ENCODE assay signal across 29 cellular contexts in genomic region chr14:86221755-86222154, GRCh38.
DNase-seq lines count a peak whose midpoint lies in the region; ATAC-seq, FAIRE-seq and TF ChIP-seq lines count a peak whose summit lies in the region.
"Had no signal": no experiment of that assay in that cellular context is flagged by ENCODE, and none has a peak within 500 bp of the region (broad histone marks: within the 10 kb centered on the region; RNA-seq: fewer than 3 reads in every experiment).

No MANE protein-coding gene starts in this region.

- no peak overlapping the region for H3K27ac ChIP-seq in mammary epithelial cell (ENCODE audit: insufficient read depth, low read depth, low read length)
- H3K27ac ChIP-seq in CD8-positive, alpha-beta memory T cell (ENCODE audit: low read depth, low read length), result no peak overlapping the region
- H3K27ac ChIP-seq: adrenal gland, brain microvascular endothelial cell, gastroesophageal sphincter, hepatocyte, right lobe of liver, stomach, thyroid gland had no signal

- peak; percentile 13 for DNase-seq in MCF 10A (ENCODE audit: unreplicated experiment)
- DNase-seq in mammary epithelial cell, result no peak
- peak; percentile 75 for DNase-seq in NCI-H69 (lab: John Stamatoyannopoulos, UW)
- DNase-seq in fibroblast of the conjunctiva (ENCODE audit: low read depth), result peak; percentile 3
- DNase-seq in stromal cell of bone marrow (ENCODE audit: low read depth), result peak; percentile 33
- no peak for DNase-seq in HTR-8/SVneo (ENCODE audit: insufficient read length, low spot score)
- DNase-seq in CD8-positive, alpha-beta memory T cell, result no peak
- DNase-seq: activated CD4-positive, alpha-beta T cell treated with anti-CD3 and anti-CD28 coated beads for 36 hours; activated CD8-positive, alpha-beta T cell treated with anti-CD3 and anti-CD28 coated beads, Interleukin-2, amount 10 ng/mL, durations not matched to agents 7 days and 5 days; activated naive CD4-positive, alpha-beta T cell treated with anti-CD3 and anti-CD28 coated beads for 36 hours; adrenal gland; brain microvascular endothelial cell; DMS153; NCI-H1105; NCI-H1930; NCI-H526 treated with DMSO at 0.1 percent for 48 hours; right lobe of liver; Right ventricle myocardium superior; stimulated activated CD4-positive, alpha-beta T cell treated with anti-CD3 and anti-CD28 coated beads, Interleukin-2, amount 100 ng/mL, for 48 hours; stomach had no signal

- H3K27me3 Mint-ChIP-seq in MCF 10A (ENCODE audit: insufficient read depth, unreplicated experiment), result no peaks in the 10 kb centered on the region
- peaks cover 0 to 4% of the 10 kb centered on the region in 2 donors for H3K27me3 Mint-ChIP-seq in CD8-positive, alpha-beta memory T cell
- H3K27me3 Mint-ChIP-seq: activated CD4-positive, alpha-beta T cell treated with anti-CD3 and anti-CD28 coated beads for 36 hours; B cell had no signal

- H3K27me3 ChIP-seq in mammary epithelial cell (ENCODE audit: insufficient read depth, low read length), result no peaks in the 10 kb centered on the region
- H3K27me3 ChIP-seq in CD8-positive, alpha-beta memory T cell (ENCODE audit: insufficient read depth, low read length, poor library complexity, severe bottlenecking), result no peaks in the 10 kb centered on the region
- H3K27me3 ChIP-seq: adrenal gland, brain microvascular endothelial cell, gastroesophageal sphincter, hepatocyte, right lobe of liver, stomach, thyroid gland had no signal

- no peaks in the 10 kb centered on the region for H3K36me3 ChIP-seq in mammary epithelial cell (ENCODE audit: insufficient read depth, low read length)
- no peaks in the 10 kb centered on the region for H3K36me3 ChIP-seq in CD8-positive, alpha-beta memory T cell (ENCODE audit: insufficient read depth, low read length)
- H3K36me3 ChIP-seq: adrenal gland, brain microvascular endothelial cell, gastroesophageal sphincter, right lobe of liver, stomach, thyroid gland had no signal

- BruUV-seq in MCF 10A (replicated peaks; lab: Mats Ljungman, UMichigan), result no TSS peak
- no TSS peak for BruUV-seq in mammary epithelial cell (replicated peaks; lab: Mats Ljungman, UMichigan)

- FAIRE-seq in HTR-8/SVneo (lab: Jason Lieb, UNC), result no peak
- FAIRE-seq: G401.6, K562 had no signal

- no peaks in the 10 kb centered on the region for H4K20me1 ChIP-seq in mammary epithelial cell (ENCODE audit: insufficient read depth, low read length)

- H3K9me3 Mint-ChIP-seq in MCF 10A (ENCODE audit: unreplicated experiment), result peaks cover 20% of the 10 kb centered on the region
- H3K9me3 Mint-ChIP-seq in CD8-positive, alpha-beta memory T cell, result peaks cover 0 to 22% (median 7%) of the 10 kb centered on the region in 5 donors
- H3K9me3 Mint-ChIP-seq: T-helper 2 cell treated with Interferon-gamma antibody and Interleukin-4, amounts not matched to agents 5 μg/mL and 100 μg/mL, for 36 hours had no signal

- CTCF ChIA-PET in MCF 10A (lab: Yijun Ruan, JAX) (no interaction called here), mammary epithelial cell (lab: Charles Lee; ENCODE audit: low non-redundant PET) (no interaction called here)
- CTCF ChIA-PET in CD8-positive, alpha-beta memory T cell (lab: Charles Lee), result no interaction called here

- H3K9ac ChIP-seq in mammary epithelial cell (ENCODE audit: insufficient read depth, low read length), result no peak overlapping the region

- no peaks in the 10 kb centered on the region for H3K4me1 ChIP-seq in mammary epithelial cell (ENCODE audit: insufficient read depth, low read length)
- no peaks in the 10 kb centered on the region for H3K4me1 ChIP-seq in CD8-positive, alpha-beta memory T cell (ENCODE audit: insufficient read depth, low read length)
- H3K4me1 ChIP-seq: adrenal gland, gastroesophageal sphincter, right lobe of liver, stomach, thyroid gland had no signal

- peaks cover 6% of the 10 kb centered on the region for H3K4me1 Mint-ChIP-seq in MCF 10A (ENCODE audit: insufficient read depth, unreplicated experiment)
- H3K4me1 Mint-ChIP-seq in CD8-positive, alpha-beta memory T cell, result no peaks in the 10 kb centered on the region
- H3K4me1 Mint-ChIP-seq: activated CD4-positive, alpha-beta T cell treated with anti-CD3 and anti-CD28 coated beads for 36 hours; B cell had no signal

- dilution Hi-C loops in mammary epithelial cell (cut with HindIII; ENCODE audit: low sequenced_read_pairs), result no loop called here

- H3K4me3 Mint-ChIP-seq in MCF 10A (ENCODE audit: unreplicated experiment), result no peak overlapping the region
- no peak overlapping the region for H3K4me3 Mint-ChIP-seq in CD8-positive, alpha-beta memory T cell
- H3K4me3 Mint-ChIP-seq: activated CD4-positive, alpha-beta T cell treated with anti-CD3 and anti-CD28 coated beads for 36 hours; activated CD8-positive, alpha-beta T cell treated with anti-CD3 and anti-CD28 coated beads, Interleukin-2, amount 10 ng/mL, durations not matched to agents 7 days and 5 days; activated naive CD4-positive, alpha-beta T cell treated with anti-CD3 and anti-CD28 coated beads for 36 hours; B cell; T-helper 2 cell treated with Interferon-gamma antibody and Interleukin-4, amounts not matched to agents 5 μg/mL and 100 μg/mL, for 36 hours had no signal

- WGBS in mammary epithelial cell (ENCODE audit: low coverage, missing lambda C conversion rate), result 7% methylated on average over 3 of the region's 3 CpGs

- H3K4me3 ChIP-seq in mammary epithelial cell (replicated peaks in 1 of 3; ENCODE audit: insufficient read depth in 1 of 3, low read depth in 2 of 3, low read length in 3 of 3), result no peak overlapping the region
- no peak overlapping the region for H3K4me3 ChIP-seq in CD8-positive, alpha-beta memory T cell (ENCODE audit: low read length)
- H3K4me3 ChIP-seq: adrenal gland, gastroesophageal sphincter, hepatocyte, K562, right lobe of liver, stomach, thyroid gland had no signal

- intact Hi-C loops in MCF 10A (cut with micrococcal nuclease) (no loop called here), mammary epithelial cell (cut with micrococcal nuclease) (no loop called here)

- H3K79me2 ChIP-seq in mammary epithelial cell (ENCODE audit: insufficient read depth, low read length), result no peaks in the 10 kb centered on the region
- H3K79me2 ChIP-seq: hepatocyte had no signal

- H3K4me2 ChIP-seq in mammary epithelial cell (ENCODE audit: insufficient read depth, low read depth, low read length), result no peak overlapping the region
- H3K4me2 ChIP-seq: hepatocyte had no signal

- no peak for ATAC-seq in HG03025 (IDR thresholded peaks at IDR 0.05; ENCODE audit: low FRiP score, unreplicated experiment)
- ATAC-seq: activated CD4-positive, alpha-beta T cell treated with anti-CD3 and anti-CD28 coated beads for 36 hours; activated CD8-positive, alpha-beta T cell treated with anti-CD3 and anti-CD28 coated beads, Interleukin-2, amount 10 ng/mL, durations not matched to agents 7 days and 5 days; gastroesophageal sphincter; K562; Panc1; right lobe of liver had no signal

- POLR2A ChIA-PET in MCF 10A (lab: Yijun Ruan, JAX), result no interaction called here
- POLR2A ChIA-PET in CD8-positive, alpha-beta memory T cell (lab: Charles Lee), result no interaction called here

- TF ChIP-seq CTCF in MCF 10A (IDR thresholded peaks at IDR 0.05; ENCODE audit: unreplicated experiment), result no peak
- no peak for TF ChIP-seq CTCF in mammary epithelial cell (conservative IDR thresholded peaks at IDR 0.05 in 1 of 2, IDR thresholded peaks at IDR 0.05 in 1 of 2; ENCODE audit: extremely low read depth in 1 of 2, insufficient read depth in 1 of 2, low read depth in 1 of 2, low read length in 2 of 2)

- in situ Hi-C loops in mammary epithelial cell (cut with MboI; ENCODE audit: low sequenced_read_pairs in 2 of 2), result no loop called here

- H3K9me3 ChIP-seq in mammary epithelial cell (replicated peaks; ENCODE audit: insufficient read depth, low read length), result peaks cover 5% of the 10 kb centered on the region
- no peaks in the 10 kb centered on the region for H3K9me3 ChIP-seq in CD8-positive, alpha-beta memory T cell (ENCODE audit: low read length)
- H3K9me3 ChIP-seq: adrenal gland, gastroesophageal sphincter, right lobe of liver, stomach, thyroid gland had no signal

- no peak overlapping the region for H2AFZ ChIP-seq in mammary epithelial cell (ENCODE audit: low read depth, low read length)
- H2AFZ ChIP-seq: hepatocyte had no signal

- no peaks in the 10 kb centered on the region for H3K36me3 Mint-ChIP-seq in MCF 10A (ENCODE audit: insufficient read depth, unreplicated experiment)
- no peaks in the 10 kb centered on the region for H3K36me3 Mint-ChIP-seq in CD8-positive, alpha-beta memory T cell

- no peak overlapping the region for H3K27ac Mint-ChIP-seq in MCF 10A (ENCODE audit: low read depth, unreplicated experiment)
- H3K27ac Mint-ChIP-seq in CD8-positive, alpha-beta memory T cell, result no peak overlapping the region
- H3K27ac Mint-ChIP-seq: activated CD4-positive, alpha-beta T cell treated with anti-CD3 and anti-CD28 coated beads for 36 hours; activated CD8-positive, alpha-beta T cell treated with anti-CD3 and anti-CD28 coated beads, Interleukin-2, amount 10 ng/mL, durations not matched to agents 7 days and 5 days; activated naive CD4-positive, alpha-beta T cell treated with anti-CD3 and anti-CD28 coated beads for 36 hours; B cell; T-helper 2 cell treated with Interferon-gamma antibody and Interleukin-4, amounts not matched to agents 5 μg/mL and 100 μg/mL, for 36 hours had no signal

Comparison
In these comparisons a context has a peak if more than half of its experiments do, and no peak if none do; other contexts are left out.
1. DNase-seq: peak in MCF 10A (single experiment), NCI-H69 (single experiment), fibroblast of the conjunctiva (single experiment) and stromal cell of bone marrow (single experiment); none in mammary epithelial cell (single experiment), HTR-8/SVneo (single experiment) and CD8-positive, alpha-beta memory T cell (0 of 5).